ENCODE assay signal across 8 cellular contexts in the genomic region with DNA sequence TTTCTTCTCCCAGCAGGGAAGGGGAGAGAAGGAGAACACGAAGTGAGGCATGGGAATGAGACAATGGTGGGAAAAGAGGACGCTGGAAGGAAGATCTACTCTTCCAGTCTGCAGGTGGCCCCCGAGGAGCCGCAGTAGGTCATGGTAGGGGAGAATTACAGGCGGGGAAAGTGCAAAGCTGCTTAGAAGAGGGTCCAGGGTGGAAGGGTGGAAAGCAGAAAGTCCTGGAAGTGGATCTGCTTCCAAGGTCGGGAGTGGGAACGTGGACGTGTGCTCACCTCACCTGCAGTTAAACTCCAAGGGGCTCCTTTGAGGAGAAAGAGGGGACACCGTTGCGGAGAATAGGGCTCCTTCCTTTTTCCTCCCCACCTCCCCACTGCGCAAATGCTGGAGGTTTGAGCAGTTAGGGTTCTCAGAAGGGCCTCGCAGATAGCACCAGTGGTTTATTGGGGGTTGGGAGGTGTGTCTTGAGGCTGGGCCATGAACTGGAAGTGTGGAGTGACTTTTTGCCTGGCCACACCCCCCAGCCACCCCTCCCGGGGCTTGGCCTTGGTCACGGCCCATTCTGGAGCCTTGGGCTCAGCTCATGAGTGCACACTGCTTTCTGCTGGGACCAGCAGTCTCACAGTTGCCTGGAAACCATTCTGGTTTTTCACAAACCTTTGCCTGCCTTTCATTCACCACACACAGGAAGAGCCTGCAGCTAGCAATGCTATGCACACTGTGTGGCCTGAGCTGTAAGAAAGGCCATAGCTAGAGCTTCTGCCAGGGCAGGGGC.
DNase-seq lines count a peak whose midpoint lies in the region; ATAC-seq lines count a peak whose summit lies in the region.

No MANE protein-coding gene starts in this region.

- H3K4me3 Mint-ChIP-seq in stimulated activated naive B cell treated with anti-CD40 and anti-IgM and Interleukin-4, amounts not matched to agents 10 μg/mL and 1 μg/mL and 100 μg/mL, for 72 hours = no peak overlapping the region

- peak; percentile 67 for DNase-seq in activated CD4-positive, alpha-beta T cell treated with anti-CD3 and anti-CD28 coated beads, Interleukin-2, amount 50 U/mL, for 1 hour
- peak; percentile 40 for DNase-seq in left ventricle myocardium superior
- peak; percentile 11 for DNase-seq in stimulated activated naive B cell treated with anti-CD40 and anti-IgM and Interleukin-4, amounts not matched to agents 10 μg/mL and 1 μg/mL and 100 μg/mL, for 72 hours
- DNase-seq in EL = no peak
- DNase-seq in NOMO-1 treated with DMSO at 0.1 percent for 48 hours (lab: John Stamatoyannopoulos, UW; ENCODE audit: unreplicated experiment) = no peak

- peaks cover 7 to 15% of the 10 kb centered on the region in 2 donors for H3K27me3 Mint-ChIP-seq in stimulated activated naive B cell treated with anti-CD40 and anti-IgM and Interleukin-4, amounts not matched to agents 10 μg/mL and 1 μg/mL and 100 μg/mL, for 72 hours

- intact Hi-C loops in left ventricle myocardium superior (cut with micrococcal nuclease) = no loop called here

- H3K4me1 Mint-ChIP-seq in stimulated activated naive B cell treated with anti-CD40 and anti-IgM and Interleukin-4, amounts not matched to agents 10 μg/mL and 1 μg/mL and 100 μg/mL, for 72 hours = peaks cover 44 to 51% of the 10 kb centered on the region in 2 donors

- H3K27ac Mint-ChIP-seq in stimulated activated naive B cell treated with anti-CD40 and anti-IgM and Interleukin-4, amounts not matched to agents 10 μg/mL and 1 μg/mL and 100 μg/mL, for 72 hours = peak overlapping the region; percentile 20

- H3K9me3 Mint-ChIP-seq in stimulated activated naive B cell treated with anti-CD40 and anti-IgM and Interleukin-4, amounts not matched to agents 10 μg/mL and 1 μg/mL and 100 μg/mL, for 72 hours = no peaks in the 10 kb centered on the region

- ATAC-seq in GM18867 (IDR thresholded peaks at IDR 0.05; ENCODE audit: unreplicated experiment) (peak; percentile 72), HG03139 (IDR thresholded peaks at IDR 0.05; ENCODE audit: unreplicated experiment) (peak; percentile 54), left ventricle myocardium superior (peak; percentile 59), HG03521 (IDR thresholded peaks at IDR 0.05; ENCODE audit: unreplicated experiment) (no peak)
- ATAC-seq in stimulated activated naive B cell treated with anti-CD40 and anti-IgM and Interleukin-4, amounts not matched to agents 10 μg/mL and 1 μg/mL and 100 μg/mL, for 72 hours (replicated peaks) = peak; percentile 59 to 61

- H3K36me3 Mint-ChIP-seq in stimulated activated naive B cell treated with anti-CD40 and anti-IgM and Interleukin-4, amounts not matched to agents 10 μg/mL and 1 μg/mL and 100 μg/mL, for 72 hours = no peaks in the 10 kb centered on the region

Comparison
In these comparisons a context has a peak if more than half of its experiments do, and no peak if none do; other contexts are left out.
1. DNase-seq: peak in activated CD4-positive, alpha-beta T cell treated with anti-CD3 and anti-CD28 coated beads, Interleukin-2, amount 50 U/mL, for 1 hour (single experiment), left ventricle myocardium superior (single experiment) and stimulated activated naive B cell treated with anti-CD40 and anti-IgM and Interleukin-4, amounts not matched to agents 10 μg/mL and 1 μg/mL and 100 μg/mL, for 72 hours (single experiment); none in EL (single experiment) and NOMO-1 treated with DMSO at 0.1 percent for 48 hours (single experiment).